20 cellular contexts compared by ENCODE assay signal in genomic region chr19:49946415-49946814, GRCh38. TPM values are rescaled to one million over a fixed set of nuclear protein-coding genes. Genes with fewer than 3 reads are reported as not detected.
A peak's percentile ranks its signal among the peaks of the same experiment; 100 is the strongest.
DNase-seq lines count a peak whose midpoint lies in the region; ATAC-seq, FAIRE-seq and TF ChIP-seq lines count a peak whose summit lies in the region.
"Had no signal": no experiment of that assay in that cellular context is flagged by ENCODE, and none has a peak within 500 bp of the region (broad histone marks: within the 10 kb centered on the region; RNA-seq: fewer than 3 reads in every experiment).

No MANE protein-coding gene starts in this region.

- no peak overlapping the region for H3K9ac ChIP-seq in GM12878 (ENCODE audit: control insufficient read depth, insufficient read depth, low read length)
- H3K9ac ChIP-seq: BLaER1, GM23248 had no signal

- H3K4me1 ChIP-seq in GM12878 (ENCODE audit: control insufficient read depth, insufficient read depth, low read length): peaks cover 3% of the 10 kb centered on the region; the same call in 1 of the 2 replicates
- peaks cover 0 to 29% (median 7%) of the 10 kb centered on the region in 6 donors for H3K4me1 ChIP-seq in spleen

- no peaks in the 10 kb centered on the region for H3K79me2 ChIP-seq in GM12878 (ENCODE audit: control insufficient read depth, insufficient read depth, low read length)

- RAD21 ChIA-PET in GM12878 (lab: Charles Lee; ENCODE audit: unreplicated experiment): no interaction called here

- no TSS peak for BruUV-seq in GM12878 (replicated peaks; lab: Mats Ljungman, UMichigan)

- no peak overlapping the region for H3K4me2 ChIP-seq in GM12878 (ENCODE audit: control insufficient read depth, insufficient read depth)
- H3K4me2 ChIP-seq: BLaER1 had no signal

- H3K27me3 ChIP-seq in GM12878 (replicated peaks in 1 of 2; ENCODE audit: control insufficient read depth in 2 of 2, insufficient read depth in 2 of 2, low read length in 1 of 2): no peaks in the 10 kb centered on the region; a peak in 1 of 4 replicates
- H3K27me3 ChIP-seq in spleen (replicated peaks in 1 of 7): peaks cover 0 to 19% (median 0%) of the 10 kb centered on the region in 7 donors
- H3K27me3 ChIP-seq: BLaER1 had no signal

- intact Hi-C loops in GM12878 (cut with micrococcal nuclease; ENCODE audit: unreplicated experiment): no loop called here
- intact Hi-C loops in spleen (cut with DNase I; ENCODE audit: low total_unique reads): no loop called here

- no peaks in the 10 kb centered on the region for H4K20me1 ChIP-seq in GM12878 (ENCODE audit: control insufficient read depth, insufficient read depth)
- H4K20me1 ChIP-seq: BLaER1 had no signal

- DNase-seq in NCI-H748 (lab: John Stamatoyannopoulos, UW; ENCODE audit: unreplicated experiment) (peak; percentile 49), NCI-H748 treated with DMSO at 0.1 percent for 48 hours (lab: John Stamatoyannopoulos, UW) (no peak), HEK293T (ENCODE audit: extremely low spot score) (no peak), GM12878 (ENCODE audit: low read depth, low spot score) (no peak), spleen (peak; percentile 16), NCI-H2029 treated with DMSO at 0.1 percent for 48 hours (lab: John Stamatoyannopoulos, UW) (no peak), NCI-H1417 treated with DMSO at 0.1 percent for 48 hours (lab: John Stamatoyannopoulos, UW) (no peak)
- DNase-seq: CD8-positive, alpha-beta T cell; DND-41; GM23248; MG63; NCI-H1092 treated with DMSO at 0.1 percent for 48 hours; NCI-H1930; NCI-H510A treated with DMSO at 0.1 percent for 48 hours; SHP77 treated with DMSO at 0.1 percent for 48 hours had no signal

- TF ChIP-seq EP300 in GM12878 (IDR thresholded peaks at IDR 0.05; ENCODE audit: borderline replicate concordance in 1 of 2, control insufficient read depth in 1 of 2, low read depth in 2 of 2, low read length in 2 of 2): no peak

- no peak for TF ChIP-seq RAD21 in GM12878 (IDR thresholded peaks at IDR 0.05; ENCODE audit: insufficient read depth, low read depth, low read length)

- H3K4me3 ChIP-seq in GM12878 (no peak overlapping the region), spleen (no peak overlapping the region)
- H3K4me3 ChIP-seq: BLaER1, GM23248, MG63 had no signal

- in situ Hi-C loops in GM12878 (cut with MboI): no loop called here

- no peak overlapping the region for H3K27ac ChIP-seq in GM12878 (ENCODE audit: control insufficient read depth, insufficient read depth)
- H3K27ac ChIP-seq in spleen: no peak overlapping the region
- H3K27ac ChIP-seq: BLaER1, GM23248 had no signal

- FAIRE-seq in GM12878 (lab: Jason Lieb, UNC): no peak
- FAIRE-seq: A204.1, D721Med, G401.6 had no signal

- TF ChIP-seq CTCF in GM12878 (IDR thresholded peaks at IDR 0.05 in 2 of 3, conservative IDR thresholded peaks at IDR 0.05 in 1 of 3; ENCODE audit: control insufficient read depth in 2 of 3, extremely low read depth in 1 of 3, insufficient read depth in 1 of 3, low read depth in 3 of 3, low read length in 3 of 3): no peak
- no peak for TF ChIP-seq CTCF in spleen (IDR thresholded peaks at IDR 0.05 in 8 of 11, conservative IDR thresholded peaks at IDR 0.05 in 3 of 11)

- ATAC-seq in GM12878: no peak
- ATAC-seq: CD8-positive, alpha-beta T cell had no signal

- H2AFZ ChIP-seq in GM12878 (ENCODE audit: control insufficient read depth, low read depth, low read length): no peak overlapping the region
- H2AFZ ChIP-seq: GM23248 had no signal

- H3K36me3 ChIP-seq in GM12878 (ENCODE audit: control insufficient read depth in 2 of 2, insufficient read depth in 2 of 2, low read length in 1 of 2) (no peaks in the 10 kb centered on the region), spleen (peaks cover 0 to 53% (median 4%) of the 10 kb centered on the region in 6 donors)
- H3K36me3 ChIP-seq: BLaER1, MG63 had no signal

- SMC1A ChIA-PET in GM12878 (lab: Charles Lee; ENCODE audit: uncharacterized antibody, unreplicated experiment): no interaction called here

- POLR2A ChIA-PET in HEK293T (lab: Yijun Ruan, JAX) (no interaction called here), GM12878 (lab: Charles Lee) (no interaction called here)

- TF ChIP-seq POLR2A in GM12878 (IDR thresholded peaks at IDR 0.05; ENCODE audit: low read depth, low read length) (no peak), spleen (IDR thresholded peaks at IDR 0.05) (no peak)

- CTCF ChIA-PET in HEK293T (lab: Yijun Ruan, JAX): no interaction called here
- CTCF ChIA-PET in GM12878 (lab: Yijun Ruan, JAX): no interaction called here

- 83% methylated on average over 8 of the region's 8 CpGs for WGBS in GM12878 (ENCODE audit: insufficient coverage, insufficient replicate concordance, low lambda C conversion rate, missing lambda C conversion rate)
- 83 to 92% (median 89%) methylated on average over 8 of the region's 8 CpGs for WGBS in spleen, 5 donors

- no peaks in the 10 kb centered on the region; the same call in 2 of the 3 replicates for H3K9me3 ChIP-seq in GM12878 (replicated peaks; ENCODE audit: control insufficient read depth, insufficient read depth, low read length)
- no peaks in the 10 kb centered on the region for H3K9me3 ChIP-seq in spleen
- H3K9me3 ChIP-seq: MG63 had no signal

RNA-seq across cellular contexts. Expression of gene SIGLEC11, which starts 14.6 kb away (rescaled TPM):
- not detected in 2 replicates for total RNA-seq in GM12878 (2013; cell fraction: nucleolus; rRNA removed)
- total RNA-seq in GM12878 (2014; rRNA removed) (not detected in 2 replicates), GM12878 (2014; rRNA removed; fragmentation: Illumina TruSeq; extraction: Trizol) (not detected in 2 replicates), GM12878 (2021) (not detected in 2 replicates), spleen (10 to 100 TPM; 18.7 to 97.5 (median 42.8) TPM)
- not detected for polyA plus RNA-seq in GM12878 (2011; ENCODE audit: low read depth)
- polyA plus RNA-seq in GM12878 (2011; rRNA removed) (not detected in 2 replicates), GM12878 (2014; fragmentation: Illumina TruSeq; extraction: Trizol) (not detected in 2 replicates), GM12878 (2014; fragmentation: Nextera tagmentation; extraction: Ambion mirVana) (not detected), GM12878 (2014; rRNA removed) (not detected in 2 replicates), GM12878 (2016; fragmentation: Nextera tagmentation; extraction: Ambion mirVana) (not detected), spleen (10 to 100 TPM in 1 of 3 donors, 1 to 10 TPM in 2; 2.2 to 52.3 (median 7.9) TPM)
- not detected in 2 replicates for polyA plus RNA-seq in GM12878 (2011; cell fraction: cytosol; rRNA removed)
- polyA plus RNA-seq in GM12878 (2011; cell fraction: nucleus; rRNA removed): not detected in 2 replicates
- not detected in 2 replicates for polyA plus RNA-seq in GM12878 (2012)
- not detected in 2 replicates for polyA minus RNA-seq in GM12878 (2011; rRNA and poly(A)+ RNA removed)
- polyA minus RNA-seq in GM12878 (2011; cell fraction: cytosol; rRNA and poly(A)+ RNA removed): not detected in 2 replicates
- not detected in 2 replicates for polyA minus RNA-seq in GM12878 (2011; cell fraction: nucleus; rRNA and poly(A)+ RNA removed)
- total RNA-seq: CD8-positive, alpha-beta T cell; GM23248; RPMI7951 had no signal
- polyA plus RNA-seq: GM23248 had no signal

RNA-seq across cellular contexts. Expression of gene NUP62, which starts 17.1 kb away (rescaled TPM):
- total RNA-seq in GM12878 (2013; cell fraction: nucleolus; rRNA removed): 54.2 and 56.0 TPM in 2 replicates
- total RNA-seq in GM12878 (2014; rRNA removed) (90.7 and 95.6 TPM in 2 replicates), GM12878 (2014; rRNA removed; fragmentation: Illumina TruSeq; extraction: Trizol) (46.5 and 50.1 TPM in 2 replicates), GM12878 (2021) (102 and 108 TPM in 2 replicates), spleen (10 to 100 TPM; 41.1 to 60.9 (median 51.4) TPM)
- polyA plus RNA-seq in GM12878 (2011; ENCODE audit: low read depth): 25.0 TPM
- polyA plus RNA-seq in GM12878 (2011; rRNA removed) (13.7 and 35.5 TPM in 2 replicates), GM12878 (2014; fragmentation: Illumina TruSeq; extraction: Trizol) (40.8 and 67.7 TPM in 2 replicates), GM12878 (2014; fragmentation: Nextera tagmentation; extraction: Ambion mirVana) (10 to 100 TPM; 19.5 to 22.0 TPM), GM12878 (2014; rRNA removed) (66.1 and 77.7 TPM in 2 replicates), GM12878 (2016; fragmentation: Nextera tagmentation; extraction: Ambion mirVana) (100 to 1,000 TPM; 105 to 110 TPM), spleen (10 to 100 TPM; 17.3 to 35.1 (median 18.4) TPM)
- 39.4 and 41.4 TPM in 2 replicates for polyA plus RNA-seq in GM12878 (2011; cell fraction: cytosol; rRNA removed)
- 25.1 and 36.3 TPM in 2 replicates for polyA plus RNA-seq in GM12878 (2011; cell fraction: nucleus; rRNA removed)
- polyA plus RNA-seq in GM12878 (2012): 50.6 and 56.6 TPM in 2 replicates
- 24.5 and 36.2 TPM in 2 replicates for polyA minus RNA-seq in GM12878 (2011; rRNA and poly(A)+ RNA removed)
- 23.4 and 24.3 TPM in 2 replicates for polyA minus RNA-seq in GM12878 (2011; cell fraction: cytosol; rRNA and poly(A)+ RNA removed)
- polyA minus RNA-seq in GM12878 (2011; cell fraction: nucleus; rRNA and poly(A)+ RNA removed): 13.4 and 30.9 TPM in 2 replicates

RNA-seq across cellular contexts. Expression of gene ATF5, which starts 17.4 kb away (rescaled TPM):
- total RNA-seq in GM12878 (2013; cell fraction: nucleolus; rRNA removed): 30.9 and 34.7 TPM in 2 replicates
- total RNA-seq in GM12878 (2014; rRNA removed) (24.8 and 29.0 TPM in 2 replicates), GM12878 (2014; rRNA removed; fragmentation: Illumina TruSeq; extraction: Trizol) (16.7 and 17.6 TPM in 2 replicates), GM12878 (2021) (82.1 and 83.1 TPM in 2 replicates), spleen (10 to 100 TPM; 10.2 to 45.8 (median 22.8) TPM)
- 74.7 TPM for polyA plus RNA-seq in GM12878 (2011; ENCODE audit: low read depth)
- polyA plus RNA-seq in GM12878 (2011; rRNA removed) (122 and 133 TPM in 2 replicates), GM12878 (2014; fragmentation: Illumina TruSeq; extraction: Trizol) (38.1 and 41.1 TPM in 2 replicates), GM12878 (2014; fragmentation: Nextera tagmentation; extraction: Ambion mirVana) (10 to 100 TPM in 1 of 2 experiments, 1 to 10 TPM in 1; 9.1 to 10.1 TPM), GM12878 (2014; rRNA removed) (55.2 and 63.1 TPM in 2 replicates), GM12878 (2016; fragmentation: Nextera tagmentation; extraction: Ambion mirVana) (10 to 100 TPM; 16.3 to 19.0 TPM), spleen (10 to 100 TPM; 14.6 to 36.6 (median 16.8) TPM)
- polyA plus RNA-seq in GM12878 (2011; cell fraction: cytosol; rRNA removed): 117 and 157 TPM in 2 replicates
- polyA plus RNA-seq in GM12878 (2011; cell fraction: nucleus; rRNA removed): 263 and 301 TPM in 2 replicates
- 136 and 179 TPM in 2 replicates for polyA plus RNA-seq in GM12878 (2012)
- 24.1 and 57.3 TPM in 2 replicates for polyA minus RNA-seq in GM12878 (2011; rRNA and poly(A)+ RNA removed)
- 65.8 and 83.5 TPM in 2 replicates for polyA minus RNA-seq in GM12878 (2011; cell fraction: cytosol; rRNA and poly(A)+ RNA removed)
- polyA minus RNA-seq in GM12878 (2011; cell fraction: nucleus; rRNA and poly(A)+ RNA removed): 15.8 and 26.1 TPM in 2 replicates

RNA-seq across cellular contexts. Expression of gene IL4I1, which starts 49.7 kb away (rescaled TPM):
- total RNA-seq in GM12878 (2013; cell fraction: nucleolus; rRNA removed): 73.8 and 88.4 TPM in 2 replicates
- 39.1 and 51.0 TPM in 2 replicates for total RNA-seq in GM12878 (2014; rRNA removed)
- total RNA-seq in GM12878 (2014; rRNA removed; fragmentation: Illumina TruSeq; extraction: Trizol): 16.2 and 17.4 TPM in 2 replicates
- 80.0 and 82.6 TPM in 2 replicates for total RNA-seq in GM12878 (2021)
- 16.2 TPM for polyA plus RNA-seq in GM12878 (2011; ENCODE audit: low read depth)
- 37.4 and 83.8 TPM in 2 replicates for polyA plus RNA-seq in GM12878 (2011; rRNA removed)
- polyA plus RNA-seq in GM12878 (2011; cell fraction: cytosol; rRNA removed): 134 and 171 TPM in 2 replicates
- 271 and 308 TPM in 2 replicates for polyA plus RNA-seq in GM12878 (2011; cell fraction: nucleus; rRNA removed)
- 49.6 and 88.7 TPM in 2 replicates for polyA plus RNA-seq in GM12878 (2012)
- polyA plus RNA-seq in GM12878 (2014; fragmentation: Illumina TruSeq; extraction: Trizol): 4.8 and 20.1 TPM in 2 replicates
- polyA plus RNA-seq in GM12878 (2014; fragmentation: Nextera tagmentation; extraction: Ambion mirVana): under 1 TPM; 0.62 to 1.00 TPM
- 42.5 and 53.3 TPM in 2 replicates for polyA plus RNA-seq in GM12878 (2014; rRNA removed)
- 10 to 100 TPM; 43.0 to 45.5 TPM for polyA plus RNA-seq in GM12878 (2016; fragmentation: Nextera tagmentation; extraction: Ambion mirVana)
- 56.8 and 118 TPM in 2 replicates for polyA minus RNA-seq in GM12878 (2011; rRNA and poly(A)+ RNA removed)
- polyA minus RNA-seq in GM12878 (2011; cell fraction: cytosol; rRNA and poly(A)+ RNA removed): 132 and 154 TPM in 2 replicates
- 56.3 and 66.6 TPM in 2 replicates for polyA minus RNA-seq in GM12878 (2011; cell fraction: nucleus; rRNA and poly(A)+ RNA removed)
- 10 to 100 TPM in 1 of 7 donors, 1 to 10 TPM in 6; 1.1 to 20.2 (median 2.8) TPM for total RNA-seq in spleen
- 1 to 10 TPM; 3.9 to 9.3 (median 6.4) TPM for polyA plus RNA-seq in spleen
- total RNA-seq: GM23248 had no signal

Comparison
In these comparisons a context has a peak if more than half of its experiments do, and no peak if none do; other contexts are left out.
1. DNase-seq: peak in NCI-H748 (single experiment) and spleen (single experiment); none in NCI-H748 treated with DMSO at 0.1 percent for 48 hours (single experiment), HEK293T (single experiment), GM12878 (single experiment), NCI-H2029 treated with DMSO at 0.1 percent for 48 hours (single experiment) and NCI-H1417 treated with DMSO at 0.1 percent for 48 hours (single experiment).
2. RNA of gene SIGLEC11, which starts 14.6 kb away (total RNA-seq): 18.7 to 97.5 TPM in spleen; not detected in GM12878; every median in the first group is over 10 times any median in the second.